Comparison of ENCODE assay signal across 1 cellular context in genomic region chr19:40810649-40811408, GRCh38.
TF ChIP-seq lines count a peak whose summit lies in the region.
"Not testable (repeated sequence)": the region's sequence is repeated elsewhere in the genome, so short reads cannot be mapped to it uniquely, and the experiment has no call there.

No MANE protein-coding gene starts in this region.

TF ChIP-seq in K562, 482 proteins besides CTCF, POLR2A, EP300 and RAD21 (continues in another document):
- peak; percentile 62 for TF ChIP-seq POLR2G (IDR thresholded peaks at IDR 0.05; ENCODE audit: low read depth, low read length)
- peak; percentile 13 for TF ChIP-seq KDM5B (IDR thresholded peaks at IDR 0.05; ENCODE audit: insufficient replicate concordance, low read depth, low read length)
- peak; percentile 30 for TF ChIP-seq RBM22 (IDR thresholded peaks at IDR 0.05; ENCODE audit: low read depth, low read length, poor library complexity, severe bottlenecking)
- peak; percentile 38; the same call in 1 of the 2 replicates for TF ChIP-seq PHF8 (IDR thresholded peaks at IDR 0.05; ENCODE audit: borderline replicate concordance, low read length)
- peak; percentile 17; the same call in 1 of the 2 replicates for TF ChIP-seq ESRRA (IDR thresholded peaks at IDR 0.05; ENCODE audit: borderline replicate concordance, low read depth)
- peak; percentile 43; the same call in 1 of the 2 replicates for TF ChIP-seq CXXC5 (CRISPR knock-in tag; IDR thresholded peaks at IDR 0.05)
- 0 out of 2 replicates have a peak, but pooled peaks have one; percentile 30 for TF ChIP-seq POLR2AphosphoS5 (IDR thresholded peaks at IDR 0.05; ENCODE audit: control insufficient read depth, insufficient read depth, low read depth, low read length)
- TF ChIP-seq POLR2B (IDR thresholded peaks at IDR 0.05; ENCODE audit: low read depth, partially characterized antibody), result peak; percentile 41
- peak; percentile 44 for TF ChIP-seq SP1 (CRISPR knock-in tag; IDR thresholded peaks at IDR 0.05)
- TF ChIP-seq ATF7 (IDR thresholded peaks at IDR 0.05), result peak; percentile 40; the same call in 1 of the 2 replicates
- 0 out of 4 replicates have a peak, but pooled peaks of 1 of the 2 experiments have one; percentile 33 for TF ChIP-seq TEAD1 (CRISPR knock-in tag; IDR thresholded peaks at IDR 0.05)
- TF ChIP-seq ELF1 (tag; IDR thresholded peaks at IDR 0.05), result peak; percentile 65; the same call in 1 of the 2 replicates
- peak; percentile 53 for TF ChIP-seq SUPT5H (IDR thresholded peaks at IDR 0.05)
- peak; percentile 49 to 73 for TF ChIP-seq E2F6 (IDR thresholded peaks at IDR 0.05; ENCODE audit: borderline replicate concordance in 1 of 2, extremely low read depth in 1 of 2, insufficient read depth in 1 of 2, insufficient read length in 1 of 2, low read depth in 1 of 2, low read length in 1 of 2, poor library complexity in 1 of 2, severe bottlenecking in 1 of 2)
- 0 out of 2 replicates have a peak, but pooled peaks have one; percentile 25 for TF ChIP-seq MYNN (IDR thresholded peaks at IDR 0.05)
- TF ChIP-seq MYNN, NR2C2 (CRISPR knock-in tag; IDR thresholded peaks at IDR 0.05): not testable (repeated sequence)
- TF ChIP-seq VEZF1 (CRISPR knock-in tag; IDR thresholded peaks at IDR 0.05), result peak; percentile 43; the same call in 1 of the 2 replicates
- peak; percentile 77; the same call in 1 of the 2 replicates for TF ChIP-seq NR2C2 (tag; IDR thresholded peaks at IDR 0.05)
- peak; percentile 36; the same call in 1 of the 2 replicates for TF ChIP-seq NKRF (IDR thresholded peaks at IDR 0.05; ENCODE audit: borderline replicate concordance)
- peak; percentile 50 for TF ChIP-seq PHF20 (IDR thresholded peaks at IDR 0.05; ENCODE audit: partially characterized antibody)
- TF ChIP-seq ZNF395 (CRISPR knock-in tag; IDR thresholded peaks at IDR 0.05), result 0 out of 2 replicates have a peak, but pooled peaks have one; percentile 31
- TF ChIP-seq GABPA (tag; conservative IDR thresholded peaks at IDR 0.05; ENCODE audit: low read depth), result peak; percentile 57
- TF ChIP-seq CTBP1 (IDR thresholded peaks at IDR 0.05; ENCODE audit: borderline replicate concordance), result peak; percentile 45; the same call in 1 of the 2 replicates
- TF ChIP-seq ARID4B (CRISPR knock-in tag; IDR thresholded peaks at IDR 0.05), result 0 out of 2 replicates have a peak, but pooled peaks have one; percentile 34
- TF ChIP-seq ZFX (CRISPR knock-in tag; IDR thresholded peaks at IDR 0.05), result peak; percentile 36
- TF ChIP-seq ZBTB7A (IDR thresholded peaks at IDR 0.05; ENCODE audit: borderline replicate concordance, control insufficient read depth, low read depth, low read length), result peak; percentile 18; the same call in 1 of the 2 replicates
- TF ChIP-seq MAX (CRISPR knock-in tag; IDR thresholded peaks at IDR 0.05), result 0 out of 2 replicates have a peak, but pooled peaks have one; percentile 9
- peak in 1 of 3 experiments; percentile 19; a peak in 1 of 6 replicates for TF ChIP-seq ZBTB11 (CRISPR knock-in tag; IDR thresholded peaks at IDR 0.05)
- TF ChIP-seq GABPB1 (CRISPR knock-in tag; IDR thresholded peaks at IDR 0.05), result peak; percentile 58
- TF ChIP-seq KDM2B (CRISPR knock-in tag; IDR thresholded peaks at IDR 0.05), result 0 out of 2 replicates have a peak, but pooled peaks have one; percentile 24
- peak in 1 of 2 experiments; percentile 59; a peak in 1 of 4 replicates for TF ChIP-seq MNT (conservative IDR thresholded peaks at IDR 0.05)
- TF ChIP-seq HNRNPLL (IDR thresholded peaks at IDR 0.05; ENCODE audit: low read depth, low read length, poor library complexity, severe bottlenecking), result peak; percentile 57
- 0 out of 4 replicates have a peak, but pooled peaks of 1 of the 2 experiments have one; percentile 14 for TF ChIP-seq ZNF639 (CRISPR knock-in tag; conservative IDR thresholded peaks at IDR 0.05 in 1 of 2, IDR thresholded peaks at IDR 0.05 in 1 of 2)
- TF ChIP-seq HDAC1 (IDR thresholded peaks at IDR 0.05), result 0 out of 4 replicates have a peak, but pooled peaks of 1 of the 2 experiments have one; percentile 18
